8 cellular contexts compared by ENCODE assay signal in the genomic region with DNA sequence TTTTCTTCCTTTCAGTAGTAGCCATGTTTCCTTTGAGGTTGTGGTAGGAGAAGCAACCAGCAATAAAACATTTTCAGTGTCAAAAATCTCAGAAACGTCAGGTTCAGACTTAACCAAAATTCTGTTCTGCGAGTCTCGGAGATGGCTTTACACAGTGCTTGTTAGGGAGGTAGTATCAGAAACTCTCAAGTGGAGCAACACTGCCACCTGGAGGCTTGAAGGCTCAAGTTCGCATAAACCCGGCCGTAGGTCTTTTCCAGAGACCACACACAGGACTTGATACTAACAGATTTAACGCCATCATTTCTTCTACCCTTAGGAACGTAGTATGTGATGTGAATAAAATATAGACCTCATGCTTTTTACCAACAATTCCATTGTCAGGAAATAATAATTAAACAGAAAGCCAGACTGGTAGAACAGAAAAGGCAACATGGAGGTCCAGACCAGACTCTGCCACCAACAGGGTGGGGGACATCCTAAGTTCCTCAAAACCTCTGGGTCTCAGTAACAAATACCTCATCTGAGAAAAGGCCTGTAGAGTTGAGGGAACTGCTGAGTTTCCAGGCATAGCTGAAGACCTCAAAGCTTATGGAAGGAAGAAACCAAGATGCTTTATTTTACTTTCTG. TPM values are rescaled to one million over a fixed set of nuclear protein-coding genes. Genes with fewer than 3 reads are reported as not detected.
A peak's percentile ranks its signal among the peaks of the same experiment; 100 is the strongest.
DNase-seq lines count a peak whose midpoint lies in the region; ATAC-seq, FAIRE-seq and TF ChIP-seq lines count a peak whose summit lies in the region.

No MANE protein-coding gene starts in this region.

- H3K36me3 Mint-ChIP-seq in Caco-2 (ENCODE audit: insufficient read depth, unreplicated experiment): no peaks in the 10 kb centered on the region
- peaks cover 79% of the 10 kb centered on the region for H3K36me3 Mint-ChIP-seq in activated CD8-positive, alpha-beta memory T cell treated with anti-CD3 and anti-CD28 coated beads, Interleukin-2, amount 10 ng/mL, durations not matched to agents 7 days and 5 days

- H3K4me1 ChIP-seq in Caco-2 (no peaks in the 10 kb centered on the region), muscle layer of colon (ENCODE audit: insufficient read depth, low read length) (peaks cover 48% of the 10 kb centered on the region)

- FAIRE-seq in endometrium (lab: Jason Lieb, UNC): peak; percentile 96

- H3K27me3 ChIP-seq in Caco-2 (replicated peaks; ENCODE audit: control insufficient read depth, insufficient read depth, low read length): no peaks in the 10 kb centered on the region; the same call in 1 of the 2 replicates
- no peaks in the 10 kb centered on the region for H3K27me3 ChIP-seq in muscle layer of colon (ENCODE audit: control insufficient read depth in 1 of 2, insufficient read depth in 2 of 2, low read length in 2 of 2)

- H3K4me3 ChIP-seq in Caco-2 (ENCODE audit: low read depth, low read length): no peak overlapping the region
- H3K4me3 ChIP-seq in muscle layer of colon (ENCODE audit: low read depth in 1 of 2, low read length in 2 of 2): peak overlapping the region in 1 of 2 donors; percentile 7

- H3K27me3 Mint-ChIP-seq in Caco-2 (ENCODE audit: insufficient read depth, unreplicated experiment): peaks cover 2% of the 10 kb centered on the region
- no peaks in the 10 kb centered on the region for H3K27me3 Mint-ChIP-seq in activated CD8-positive, alpha-beta memory T cell treated with anti-CD3 and anti-CD28 coated beads, Interleukin-2, amount 10 ng/mL, durations not matched to agents 7 days and 5 days

- no peak overlapping the region for H3K27ac Mint-ChIP-seq in Caco-2 (ENCODE audit: unreplicated experiment)
- H3K27ac Mint-ChIP-seq in activated CD8-positive, alpha-beta memory T cell treated with anti-CD3 and anti-CD28 coated beads, Interleukin-2, amount 10 ng/mL, durations not matched to agents 7 days and 5 days: peak overlapping the region; percentile 86

- peak; percentile 90 for ATAC-seq in GM21360 (IDR thresholded peaks at IDR 0.05; ENCODE audit: unreplicated experiment)
- peak; percentile 71 for ATAC-seq in activated CD8-positive, alpha-beta memory T cell treated with anti-CD3 and anti-CD28 coated beads, Interleukin-2, amount 10 ng/mL, durations not matched to agents 7 days and 5 days

- no TSS peak for BruUV-seq in Caco-2 (replicated peaks; lab: Mats Ljungman, UMichigan)

- no peaks in the 10 kb centered on the region for H3K9me3 Mint-ChIP-seq in Caco-2 (ENCODE audit: unreplicated experiment)
- no peaks in the 10 kb centered on the region for H3K9me3 Mint-ChIP-seq in activated CD8-positive, alpha-beta memory T cell treated with anti-CD3 and anti-CD28 coated beads, Interleukin-2, amount 10 ng/mL, durations not matched to agents 7 days and 5 days (ENCODE audit: low read depth)

- CTCF ChIA-PET in Caco-2 (lab: Charles Lee): no interaction called here
- CTCF ChIA-PET in activated CD8-positive, alpha-beta memory T cell treated with anti-CD3 and anti-CD28 coated beads, Interleukin-2, amount 10 ng/mL, durations not matched to agents 7 days and 5 days (lab: Charles Lee): interaction anchor here (0.8 to 1.9 kb wide), 10 partner anchors 8 to 740 kb away, joined by 3 to 5 read pairs (median 3); a partner anchor contains a TSS

- peak; percentile 77 to 82 for DNase-seq in Caco-2
- DNase-seq in HS-5 (ENCODE audit: low read depth): peak; percentile 87
- DNase-seq in NOMO-1 (lab: John Stamatoyannopoulos, UW; ENCODE audit: unreplicated experiment in 2 of 2): peak; percentile 94 to 98
- DNase-seq in activated CD8-positive, alpha-beta memory T cell treated with anti-CD3 and anti-CD28 coated beads, Interleukin-2, amount 10 ng/mL, durations not matched to agents 7 days and 5 days: peak; percentile 91
- DNase-seq in stimulated activated CD8-positive, alpha-beta memory T cell treated with anti-CD3 and anti-CD28 coated beads, Interleukin-4, amount 100 ng/mL, for 48 hours: peak; percentile 93

- peak overlapping the region; percentile 64 for H3K27ac ChIP-seq in muscle layer of colon (ENCODE audit: low read depth, low read length)

- H3K4me1 Mint-ChIP-seq in Caco-2 (ENCODE audit: low read depth, unreplicated experiment): no peaks in the 10 kb centered on the region
- peaks cover 76% of the 10 kb centered on the region for H3K4me1 Mint-ChIP-seq in activated CD8-positive, alpha-beta memory T cell treated with anti-CD3 and anti-CD28 coated beads, Interleukin-2, amount 10 ng/mL, durations not matched to agents 7 days and 5 days

- H3K4me3 Mint-ChIP-seq in Caco-2 (ENCODE audit: unreplicated experiment): no peak overlapping the region
- peak overlapping the region; percentile 86 for H3K4me3 Mint-ChIP-seq in activated CD8-positive, alpha-beta memory T cell treated with anti-CD3 and anti-CD28 coated beads, Interleukin-2, amount 10 ng/mL, durations not matched to agents 7 days and 5 days

- TF ChIP-seq CTCF in Caco-2 (IDR thresholded peaks at IDR 0.05; ENCODE audit: insufficient read depth in 1 of 2, low read depth in 1 of 2, low read length in 1 of 2, severe bottlenecking in 1 of 2, unreplicated experiment in 1 of 2): peak; percentile 87 to 90

- POLR2A ChIA-PET in Caco-2 (lab: Charles Lee): no interaction called here

- intact Hi-C loops in Caco-2 (cut with micrococcal nuclease; ENCODE audit: unreplicated experiment): loop anchor here (1.0 to 10.0 kb wide), 6 partner anchors 48 to 1109 kb away; no protein-coding TSS in a partner anchor

- no peak overlapping the region for H3K9ac ChIP-seq in muscle layer of colon (ENCODE audit: low read length)

- H3K36me3 ChIP-seq in Caco-2 (ENCODE audit: control insufficient read depth, insufficient read depth, low read length) (no peaks in the 10 kb centered on the region), muscle layer of colon (ENCODE audit: insufficient read depth, low read length) (no peaks in the 10 kb centered on the region)

- H3K9me3 ChIP-seq in Caco-2 (no peaks in the 10 kb centered on the region), muscle layer of colon (ENCODE audit: low read length) (no peaks in the 10 kb centered on the region)

RNA-seq across cellular contexts. Expression of a gene that starts 8.5 kb away (rescaled TPM):
- 0.16 TPM in 1 of 2 replicates, not detected in the other for total RNA-seq in Caco-2 (2022)
- 10 to 100 TPM; 50.8 to 79.1 TPM for total RNA-seq in activated CD8-positive, alpha-beta memory T cell treated with anti-CD3 and anti-CD28 coated beads, Interleukin-2, amount 10 ng/mL, durations not matched to agents 7 days and 5 days

Comparison
In these comparisons a context has a peak if more than half of its experiments do, and no peak if none do; other contexts are left out.
1. RNA of a gene that starts 8.5 kb away (total RNA-seq): 50.8 to 79.1 TPM in activated CD8-positive, alpha-beta memory T cell treated with anti-CD3 and anti-CD28 coated beads, Interleukin-2, amount 10 ng/mL, durations not matched to agents 7 days and 5 days; 0.16 TPM in Caco-2; every median in the first group is over 10 times any median in the second.
2. Peak in every context shown above with its lines, with median percentiles within 50 percentile points of each other: DNase-seq.